In genomic region chr12:27710592-27711311, GRCh38 we compare ENCODE assay signal across 1 cellular context.
TF ChIP-seq lines count a peak whose summit lies in the region.

Gene MRPS35, plus strand, starts transcription at chr12:27710832. Its CDS starts 12 bp downstream, at chr12:27710844.

TF ChIP-seq in HepG2, 621 proteins besides CTCF, POLR2A, EP300 and RAD21 (continued from another document and continues in another):
- TF ChIP-seq, protein P1, sequence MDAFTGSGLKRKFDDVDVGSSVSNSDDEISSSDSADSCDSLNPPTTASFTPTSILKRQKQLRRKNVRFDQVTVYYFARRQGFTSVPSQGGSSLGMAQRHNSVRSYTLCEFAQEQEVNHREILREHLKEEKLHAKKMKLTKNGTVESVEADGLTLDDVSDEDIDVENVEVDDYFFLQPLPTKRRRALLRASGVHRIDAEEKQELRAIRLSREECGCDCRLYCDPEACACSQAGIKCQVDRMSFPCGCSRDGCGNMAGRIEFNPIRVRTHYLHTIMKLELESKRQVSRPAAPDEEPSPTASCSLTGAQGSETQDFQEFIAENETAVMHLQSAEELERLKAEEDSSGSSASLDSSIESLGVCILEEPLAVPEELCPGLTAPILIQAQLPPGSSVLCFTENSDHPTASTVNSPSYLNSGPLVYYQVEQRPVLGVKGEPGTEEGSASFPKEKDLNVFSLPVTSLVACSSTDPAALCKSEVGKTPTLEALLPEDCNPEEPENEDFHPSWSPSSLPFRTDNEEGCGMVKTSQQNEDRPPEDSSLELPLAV (CRISPR knock-in tag; conservative IDR thresholded peaks at IDR 0.05; ENCODE audit: low read depth): no peak
- TF ChIP-seq KAT8 (CRISPR knock-in tag; IDR thresholded peaks at IDR 0.05) (peak; percentile 94), KDM4B (CRISPR knock-in tag; IDR thresholded peaks at IDR 0.05) (peak; percentile 89), ZNF225 (CRISPR knock-in tag; IDR thresholded peaks at IDR 0.05) (peak; percentile 89; the same call in 1 of the 2 replicates), MAFG (CRISPR knock-in tag; IDR thresholded peaks at IDR 0.05) (no peak), ZNF343 (CRISPR knock-in tag; IDR thresholded peaks at IDR 0.05) (peak; percentile 76; the same call in 1 of the 2 replicates), NFIC (IDR thresholded peaks at IDR 0.05; ENCODE audit: low read length) (no peak), PATZ1 (CRISPR knock-in tag; IDR thresholded peaks at IDR 0.05) (peak; percentile 82), MTA1 (CRISPR knock-in tag; IDR thresholded peaks at IDR 0.05; ENCODE audit: borderline replicate concordance) (peak; percentile 71; the same call in 1 of the 2 replicates), HNF4G (IDR thresholded peaks at IDR 0.05; ENCODE audit: borderline replicate concordance, low read depth, low read length) (no peak), HNF4G (CRISPR knock-in tag; IDR thresholded peaks at IDR 0.05; ENCODE audit: borderline replicate concordance, low read depth) (no peak), SIN3A (IDR thresholded peaks at IDR 0.05; ENCODE audit: borderline replicate concordance, low read depth, low read length) (peak; percentile 61; the same call in 1 of the 2 replicates), POGZ (CRISPR knock-in tag; IDR thresholded peaks at IDR 0.05) (peak; percentile 95), ELK4 (CRISPR knock-in tag; IDR thresholded peaks at IDR 0.05; ENCODE audit: borderline replicate concordance) (no peak), HBP1 (CRISPR knock-in tag; IDR thresholded peaks at IDR 0.05; ENCODE audit: low read depth) (peak; percentile 89; the same call in 1 of the 2 replicates), MED1 (CRISPR knock-in tag; IDR thresholded peaks at IDR 0.05) (peak; percentile 87), ZNF460 (CRISPR knock-in tag; IDR thresholded peaks at IDR 0.05; ENCODE audit: borderline replicate concordance) (peak; percentile 9; the same call in 1 of the 2 replicates), ZNF354B (CRISPR knock-in tag; IDR thresholded peaks at IDR 0.05) (peak; percentile 83; the same call in 1 of the 2 replicates), HMG20A (CRISPR knock-in tag; IDR thresholded peaks at IDR 0.05; ENCODE audit: borderline replicate concordance) (peak; percentile 51; the same call in 1 of the 2 replicates), ISX (CRISPR knock-in tag; conservative IDR thresholded peaks at IDR 0.05) (peak; percentile 66; the same call in 1 of the 2 replicates), SALL2 (CRISPR knock-in tag; IDR thresholded peaks at IDR 0.05) (peak; percentile 97), SIX1 (CRISPR knock-in tag; IDR thresholded peaks at IDR 0.05; ENCODE audit: borderline replicate concordance) (no peak), ZNF678 (CRISPR knock-in tag; IDR thresholded peaks at IDR 0.05) (peak; percentile 34), CCAR2 (optimal IDR thresholded peaks at IDR 0.05; ENCODE audit: low read depth, low read length) (no peak), TBL1XR1 (IDR thresholded peaks at IDR 0.05; ENCODE audit: borderline replicate concordance, low read length, partially characterized antibody) (peak; percentile 26), ZNF30 (CRISPR knock-in tag; IDR thresholded peaks at IDR 0.05) (peak; percentile 95), PAXIP1 (CRISPR knock-in tag; conservative IDR thresholded peaks at IDR 0.05) (peak; percentile 54), ZNF639 (CRISPR knock-in tag; conservative IDR thresholded peaks at IDR 0.05) (0 out of 2 replicates have a peak, but pooled peaks have one; percentile 53)
- TF ChIP-seq, protein P2, sequence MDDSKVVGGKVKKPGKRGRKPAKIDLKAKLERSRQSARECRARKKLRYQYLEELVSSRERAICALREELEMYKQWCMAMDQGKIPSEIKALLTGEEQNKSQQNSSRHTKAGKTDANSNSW (CRISPR knock-in tag; IDR thresholded peaks at IDR 0.05; ENCODE audit: borderline replicate concordance): peak; percentile 60; the same call in 1 of the 2 replicates
- TF ChIP-seq, protein P3, sequence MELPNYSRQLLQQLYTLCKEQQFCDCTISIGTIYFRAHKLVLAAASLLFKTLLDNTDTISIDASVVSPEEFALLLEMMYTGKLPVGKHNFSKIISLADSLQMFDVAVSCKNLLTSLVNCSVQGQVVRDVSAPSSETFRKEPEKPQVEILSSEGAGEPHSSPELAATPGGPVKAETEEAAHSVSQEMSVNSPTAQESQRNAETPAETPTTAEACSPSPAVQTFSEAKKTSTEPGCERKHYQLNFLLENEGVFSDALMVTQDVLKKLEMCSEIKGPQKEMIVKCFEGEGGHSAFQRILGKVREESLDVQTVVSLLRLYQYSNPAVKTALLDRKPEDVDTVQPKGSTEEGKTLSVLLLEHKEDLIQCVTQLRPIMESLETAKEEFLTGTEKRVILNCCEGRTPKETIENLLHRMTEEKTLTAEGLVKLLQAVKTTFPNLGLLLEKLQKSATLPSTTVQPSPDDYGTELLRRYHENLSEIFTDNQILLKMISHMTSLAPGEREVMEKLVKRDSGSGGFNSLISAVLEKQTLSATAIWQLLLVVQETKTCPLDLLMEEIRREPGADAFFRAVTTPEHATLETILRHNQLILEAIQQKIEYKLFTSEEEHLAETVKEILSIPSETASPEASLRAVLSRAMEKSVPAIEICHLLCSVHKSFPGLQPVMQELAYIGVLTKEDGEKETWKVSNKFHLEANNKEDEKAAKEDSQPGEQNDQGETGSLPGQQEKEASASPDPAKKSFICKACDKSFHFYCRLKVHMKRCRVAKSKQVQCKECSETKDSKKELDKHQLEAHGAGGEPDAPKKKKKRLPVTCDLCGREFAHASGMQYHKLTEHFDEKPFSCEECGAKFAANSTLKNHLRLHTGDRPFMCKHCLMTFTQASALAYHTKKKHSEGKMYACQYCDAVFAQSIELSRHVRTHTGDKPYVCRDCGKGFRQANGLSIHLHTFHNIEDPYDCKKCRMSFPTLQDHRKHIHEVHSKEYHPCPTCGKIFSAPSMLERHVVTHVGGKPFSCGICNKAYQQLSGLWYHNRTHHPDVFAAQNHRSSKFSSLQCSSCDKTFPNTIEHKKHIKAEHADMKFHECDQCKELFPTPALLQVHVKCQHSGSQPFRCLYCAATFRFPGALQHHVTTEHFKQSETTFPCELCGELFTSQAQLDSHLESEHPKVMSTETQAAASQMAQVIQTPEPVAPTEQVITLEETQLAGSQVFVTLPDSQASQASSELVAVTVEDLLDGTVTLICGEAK (IDR thresholded peaks at IDR 0.05): no peak
- TF ChIP-seq, protein P3 (CRISPR knock-in tag; IDR thresholded peaks at IDR 0.05): peak; percentile 78
- TF ChIP-seq, protein P4, sequence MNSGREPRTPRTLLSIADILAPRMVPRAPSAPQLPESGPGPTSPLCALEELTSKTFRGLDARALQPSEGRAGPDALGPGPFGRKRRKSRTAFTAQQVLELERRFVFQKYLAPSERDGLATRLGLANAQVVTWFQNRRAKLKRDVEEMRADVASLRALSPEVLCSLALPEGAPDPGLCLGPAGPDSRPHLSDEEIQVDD (CRISPR knock-in tag; IDR thresholded peaks at IDR 0.05; ENCODE audit: borderline replicate concordance): peak; percentile 87
- TF ChIP-seq, protein P5, sequence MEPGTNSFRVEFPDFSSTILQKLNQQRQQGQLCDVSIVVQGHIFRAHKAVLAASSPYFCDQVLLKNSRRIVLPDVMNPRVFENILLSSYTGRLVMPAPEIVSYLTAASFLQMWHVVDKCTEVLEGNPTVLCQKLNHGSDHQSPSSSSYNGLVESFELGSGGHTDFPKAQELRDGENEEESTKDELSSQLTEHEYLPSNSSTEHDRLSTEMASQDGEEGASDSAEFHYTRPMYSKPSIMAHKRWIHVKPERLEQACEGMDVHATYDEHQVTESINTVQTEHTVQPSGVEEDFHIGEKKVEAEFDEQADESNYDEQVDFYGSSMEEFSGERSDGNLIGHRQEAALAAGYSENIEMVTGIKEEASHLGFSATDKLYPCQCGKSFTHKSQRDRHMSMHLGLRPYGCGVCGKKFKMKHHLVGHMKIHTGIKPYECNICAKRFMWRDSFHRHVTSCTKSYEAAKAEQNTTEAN (CRISPR knock-in tag; conservative IDR thresholded peaks at IDR 0.05): peak; percentile 79
